Comparison of ENCODE assay signal across 1 cellular context in the genomic region with DNA sequence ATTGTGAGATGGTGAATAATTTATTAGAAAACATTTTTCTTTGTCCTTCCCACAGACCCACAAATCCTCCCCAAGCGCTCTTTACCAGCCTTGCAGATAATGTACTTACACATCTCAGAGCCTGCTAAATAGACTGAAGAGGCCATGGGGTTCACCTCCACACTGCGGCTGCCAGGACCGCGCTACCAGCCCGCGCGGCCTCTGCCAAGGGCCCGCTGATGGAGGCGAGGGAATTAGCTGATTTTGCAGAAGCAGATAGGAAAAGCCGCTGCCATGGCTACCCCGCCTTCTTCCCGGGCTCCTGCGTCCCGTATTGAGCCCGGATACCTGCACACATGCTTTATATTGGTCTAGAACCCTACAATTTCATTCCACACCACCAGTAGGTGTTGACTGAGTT.
TF ChIP-seq lines count a peak whose summit lies in the region.

No MANE protein-coding gene starts in this region.

TF ChIP-seq in SK-N-SH treated with all-trans-retinoic acid at 6 μM for 48 hours, 23 proteins besides CTCF, POLR2A, EP300 and RAD21 (continued from another document):
- TF ChIP-seq, protein P1, sequence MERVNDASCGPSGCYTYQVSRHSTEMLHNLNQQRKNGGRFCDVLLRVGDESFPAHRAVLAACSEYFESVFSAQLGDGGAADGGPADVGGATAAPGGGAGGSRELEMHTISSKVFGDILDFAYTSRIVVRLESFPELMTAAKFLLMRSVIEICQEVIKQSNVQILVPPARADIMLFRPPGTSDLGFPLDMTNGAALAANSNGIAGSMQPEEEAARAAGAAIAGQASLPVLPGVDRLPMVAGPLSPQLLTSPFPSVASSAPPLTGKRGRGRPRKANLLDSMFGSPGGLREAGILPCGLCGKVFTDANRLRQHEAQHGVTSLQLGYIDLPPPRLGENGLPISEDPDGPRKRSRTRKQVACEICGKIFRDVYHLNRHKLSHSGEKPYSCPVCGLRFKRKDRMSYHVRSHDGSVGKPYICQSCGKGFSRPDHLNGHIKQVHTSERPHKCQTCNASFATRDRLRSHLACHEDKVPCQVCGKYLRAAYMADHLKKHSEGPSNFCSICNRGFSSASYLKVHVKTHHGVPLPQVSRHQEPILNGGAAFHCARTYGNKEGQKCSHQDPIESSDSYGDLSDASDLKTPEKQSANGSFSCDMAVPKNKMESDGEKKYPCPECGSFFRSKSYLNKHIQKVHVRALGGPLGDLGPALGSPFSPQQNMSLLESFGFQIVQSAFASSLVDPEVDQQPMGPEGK (CRISPR knock-in tag; IDR thresholded peaks at IDR 0.05; ENCODE audit: borderline replicate concordance) = no peak
- TF ChIP-seq GLIS3 (CRISPR knock-in tag; IDR thresholded peaks at IDR 0.05) (no peak), ZNF70 (CRISPR knock-in tag; IDR thresholded peaks at IDR 0.05) (no peak), ZC3H10 (CRISPR knock-in tag; IDR thresholded peaks at IDR 0.05) (no peak), TOX (CRISPR knock-in tag; IDR thresholded peaks at IDR 0.05; ENCODE audit: borderline replicate concordance) (no peak), ZFP30 (CRISPR knock-in tag; IDR thresholded peaks at IDR 0.05) (no peak), RARB (CRISPR knock-in tag; IDR thresholded peaks at IDR 0.05) (no peak), CSDC2 (CRISPR knock-in tag; IDR thresholded peaks at IDR 0.05) (no peak)
- TF ChIP-seq, protein P2, sequence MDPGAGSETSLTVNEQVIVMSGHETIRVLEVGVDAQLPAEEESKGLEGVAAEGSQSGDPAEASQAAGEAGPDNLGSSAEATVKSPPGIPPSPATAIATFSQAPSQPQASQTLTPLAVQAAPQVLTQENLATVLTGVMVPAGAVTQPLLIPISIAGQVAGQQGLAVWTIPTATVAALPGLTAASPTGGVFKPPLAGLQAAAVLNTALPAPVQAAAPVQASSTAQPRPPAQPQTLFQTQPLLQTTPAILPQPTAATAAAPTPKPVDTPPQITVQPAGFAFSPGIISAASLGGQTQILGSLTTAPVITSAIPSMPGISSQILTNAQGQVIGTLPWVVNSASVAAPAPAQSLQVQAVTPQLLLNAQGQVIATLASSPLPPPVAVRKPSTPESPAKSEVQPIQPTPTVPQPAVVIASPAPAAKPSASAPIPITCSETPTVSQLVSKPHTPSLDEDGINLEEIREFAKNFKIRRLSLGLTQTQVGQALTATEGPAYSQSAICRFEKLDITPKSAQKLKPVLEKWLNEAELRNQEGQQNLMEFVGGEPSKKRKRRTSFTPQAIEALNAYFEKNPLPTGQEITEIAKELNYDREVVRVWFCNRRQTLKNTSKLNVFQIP (CRISPR knock-in tag; IDR thresholded peaks at IDR 0.05; ENCODE audit: borderline replicate concordance, low read depth) = no peak
